8 cellular contexts compared by ENCODE assay signal in the genomic region with DNA sequence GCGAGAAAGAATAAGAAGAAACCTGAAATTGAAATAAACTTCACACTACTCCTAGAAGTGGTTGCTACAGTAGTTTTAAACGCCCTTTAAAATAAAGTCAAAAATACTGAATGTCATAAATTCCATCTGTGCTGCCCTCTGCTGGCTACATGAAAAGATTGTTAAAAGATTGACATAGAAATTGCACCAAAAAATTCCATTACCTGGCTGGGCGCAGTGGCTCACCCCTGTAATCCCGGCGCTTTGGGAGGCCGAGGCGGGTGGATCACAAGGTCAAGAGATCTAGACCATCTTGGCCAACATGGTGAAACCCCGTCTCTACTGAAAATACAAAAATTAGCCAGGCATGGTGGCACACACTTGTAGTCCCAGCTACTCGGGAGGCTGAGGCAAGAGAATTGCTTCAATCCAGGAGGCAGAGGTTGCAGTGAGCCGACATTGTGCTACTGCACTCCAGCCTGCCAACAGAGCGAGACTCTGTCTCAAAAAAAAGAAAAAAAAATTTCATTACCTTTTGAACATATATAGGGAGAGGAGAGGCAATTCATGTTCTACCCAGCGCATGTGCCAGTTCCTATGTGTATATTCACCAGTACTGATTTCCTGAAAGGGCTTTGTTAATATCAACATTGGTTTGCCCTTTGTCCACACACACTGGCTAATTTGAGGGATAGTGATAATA. TPM values are rescaled to one million over a fixed set of nuclear protein-coding genes. Genes with fewer than 3 reads are reported as not detected.
DNase-seq lines count a peak whose midpoint lies in the region; ATAC-seq and TF ChIP-seq lines count a peak whose summit lies in the region.

No MANE protein-coding gene starts in this region.

- CTCF ChIA-PET in AG04450 (lab: Charles Lee), result interaction anchor here (2.2 kb wide), 1 partner anchor 249 kb away, joined by 12 read pairs; no protein-coding TSS in a partner anchor

- no peaks in the 10 kb centered on the region for H3K36me3 Mint-ChIP-seq in chondrocyte (ENCODE audit: low read depth)

- H3K27ac ChIP-seq in AG04450 (ENCODE audit: low read depth, low read length), result no peak overlapping the region

- no peaks in the 10 kb centered on the region for H3K9me3 Mint-ChIP-seq in chondrocyte (ENCODE audit: low read depth)

- H3K27ac Mint-ChIP-seq in chondrocyte (ENCODE audit: unreplicated experiment), result peak overlapping the region; percentile 57

- no peak overlapping the region for H3K4me3 ChIP-seq in AG04450 (ENCODE audit: low read depth, low read length)

- no peak overlapping the region for H3K4me3 Mint-ChIP-seq in chondrocyte (ENCODE audit: unreplicated experiment)

- POLR2A ChIA-PET in AG04450 (lab: Yijun Ruan, JAX), result no interaction called here

- no peak for DNase-seq in AG04450 (ENCODE audit: low read depth, low spot score)
- DNase-seq in GM10266 (ENCODE audit: extremely low spot score), result no peak
- DNase-seq in T follicular helper cell (ENCODE audit: low read depth), result peak; percentile 41
- no peak for DNase-seq in chondrocyte (ENCODE audit: low spot score)
- DNase-seq in mucosa of gallbladder (ENCODE audit: low spot score), result peak; percentile 33
- no peak for DNase-seq in NCI-H226

- TF ChIP-seq CTCF in AG04450 (IDR thresholded peaks at IDR 0.05; ENCODE audit: low read depth, low read length) (peak; percentile 55), GM10266 (IDR thresholded peaks at IDR 0.05; ENCODE audit: control insufficient read depth, insufficient read depth, low read depth, missing control alignments) (peak; percentile 69), chondrocyte (IDR thresholded peaks at IDR 0.05) (peak; percentile 89)

- ATAC-seq in HG03045 (IDR thresholded peaks at IDR 0.05; ENCODE audit: unreplicated experiment) (no peak), HG02798 (IDR thresholded peaks at IDR 0.05; ENCODE audit: poor library complexity, unreplicated experiment) (no peak)

- no peaks in the 10 kb centered on the region for H3K9me3 ChIP-seq in AG04450 (ENCODE audit: control insufficient read depth, insufficient read depth, low read length)

- H3K27me3 ChIP-seq in AG04450 (ENCODE audit: control insufficient read depth, insufficient read depth, low read length), result no peaks in the 10 kb centered on the region

- no peaks in the 10 kb centered on the region for H3K27me3 Mint-ChIP-seq in chondrocyte (ENCODE audit: low read depth)

- H3K4me1 Mint-ChIP-seq in chondrocyte (ENCODE audit: low read depth), result peaks cover 65% of the 10 kb centered on the region

RNA-seq across cellular contexts. Expression of a gene that starts 36.5 kb away (rescaled TPM):
- polyA plus RNA-seq in AG04450 (2011; rRNA removed), result 12.5 and 13.7 TPM in 2 replicates
- 10.3 and 11.2 TPM in 2 replicates for polyA minus RNA-seq in AG04450 (2011; rRNA and poly(A)+ RNA removed)
- total RNA-seq in chondrocyte (79.2 to 155 TPM (median 80.8 TPM) in 3 replicates), mucosa of gallbladder (51.1 TPM)

Comparison
In these comparisons a context has a peak if more than half of its experiments do, and no peak if none do; other contexts are left out.
1. DNase-seq: peak in T follicular helper cell (single experiment) and mucosa of gallbladder (single experiment); none in AG04450 (single experiment), GM10266 (single experiment), chondrocyte (single experiment) and NCI-H226 (single experiment).
2. Peak in every context shown above with its lines, with median percentiles within 50 percentile points of each other: CTCF ChIP-seq.